In genomic region chr3:101279162-101279561, GRCh38 we compare ENCODE assay signal across 13 cellular contexts.
"Had no signal": no experiment of that assay in that cellular context is flagged by ENCODE, and none has a peak within 500 bp of the region (broad histone marks: within the 10 kb centered on the region; RNA-seq: fewer than 3 reads in every experiment).

No MANE protein-coding gene starts in this region.

- H3K9me3 ChIP-seq: pancreas, thoracic aorta had no signal

- H3K27me3 ChIP-seq: pancreas had no signal

- H3K27ac ChIP-seq: coronary artery, pancreas, thoracic aorta had no signal

- H3K4me3 Mint-ChIP-seq: activated naive CD4-positive, alpha-beta T cell treated with anti-CD3 and anti-CD28 coated beads, Interleukin-2, amount 10 ng/mL, durations not matched to agents 7 days and 5 days; mesothelial cell of epicardium; stimulated activated naive CD8-positive, alpha-beta T cell treated with anti-CD3 and anti-CD28 coated beads, Interleukin-15, amount 100 ng/mL, for 72 hours had no signal

- H3K4me1 ChIP-seq: pancreas had no signal

- H3K27ac Mint-ChIP-seq: activated naive CD4-positive, alpha-beta T cell treated with anti-CD3 and anti-CD28 coated beads, Interleukin-2, amount 10 ng/mL, durations not matched to agents 7 days and 5 days; activated T-helper 2 cell treated with anti-CD3 and anti-CD28 coated beads, Interferon-gamma antibody, Interleukin-2, Interleukin-4, amounts not matched to agents 10 μg/mL and 5 μg/mL and 100 μg/mL, durations not matched to agents 14 hours and 24 hours and 36 hours; mesothelial cell of epicardium had no signal

- FAIRE-seq: frontal cortex, pancreas had no signal

- H3K36me3 ChIP-seq: pancreas, thoracic aorta had no signal

- H3K9me3 Mint-ChIP-seq: activated naive CD4-positive, alpha-beta T cell treated with anti-CD3 and anti-CD28 coated beads, Interleukin-2, amount 10 ng/mL, durations not matched to agents 7 days and 5 days; activated T-helper 2 cell treated with anti-CD3 and anti-CD28 coated beads, Interferon-gamma antibody, Interleukin-2, Interleukin-4, amounts not matched to agents 10 μg/mL and 5 μg/mL and 100 μg/mL, durations not matched to agents 14 hours and 24 hours and 36 hours; mesothelial cell of epicardium; stimulated activated naive CD8-positive, alpha-beta T cell treated with anti-CD3 and anti-CD28 coated beads, Interleukin-15, amount 100 ng/mL, for 72 hours had no signal

- H3K4me3 ChIP-seq: coronary artery, pancreas, thoracic aorta had no signal

- H3K4me1 Mint-ChIP-seq: activated naive CD4-positive, alpha-beta T cell treated with anti-CD3 and anti-CD28 coated beads, Interleukin-2, amount 10 ng/mL, durations not matched to agents 7 days and 5 days; stimulated activated naive CD8-positive, alpha-beta T cell treated with anti-CD3 and anti-CD28 coated beads, Interleukin-15, amount 100 ng/mL, for 72 hours had no signal

- DNase-seq: activated naive CD4-positive, alpha-beta T cell treated with anti-CD3 and anti-CD28 coated beads, Interleukin-2, amount 10 ng/mL, durations not matched to agents 7 days and 5 days; central memory CD4-positive, alpha-beta T cell; effector memory CD4-positive, alpha-beta T cell; pancreas; stimulated activated CD4-positive, alpha-beta T cell treated with anti-CD3 and anti-CD28 coated beads, Interleukin-2, amount 100 ng/mL, for 48 hours; stimulated activated CD8-positive, alpha-beta memory T cell treated with anti-CD3 and anti-CD28 coated beads, Interleukin-4, amount 100 ng/mL, for 48 hours; stimulated activated naive CD8-positive, alpha-beta T cell treated with anti-CD3 and anti-CD28 coated beads, Interleukin-15, amount 100 ng/mL, for 72 hours had no signal

- H3K27me3 Mint-ChIP-seq: activated naive CD4-positive, alpha-beta T cell treated with anti-CD3 and anti-CD28 coated beads, Interleukin-2, amount 10 ng/mL, durations not matched to agents 7 days and 5 days; stimulated activated naive CD8-positive, alpha-beta T cell treated with anti-CD3 and anti-CD28 coated beads, Interleukin-15, amount 100 ng/mL, for 72 hours had no signal

- ATAC-seq: activated CD4-positive, CD25-positive, alpha-beta regulatory T cell treated with anti-CD3 and anti-CD28 coated beads, Interleukin-2, amount 50 U/mL, for 24 hours; pancreas; stimulated activated naive CD8-positive, alpha-beta T cell treated with anti-CD3 and anti-CD28 coated beads, Interleukin-15, amount 100 ng/mL, for 72 hours had no signal

- H3K36me3 Mint-ChIP-seq: activated naive CD4-positive, alpha-beta T cell treated with anti-CD3 and anti-CD28 coated beads, Interleukin-2, amount 10 ng/mL, durations not matched to agents 7 days and 5 days; mesothelial cell of epicardium had no signal
